ENCODE assay signal across 8 cellular contexts in genomic region chr18:24427484-24427883, GRCh38. TPM values are rescaled to one million over a fixed set of nuclear protein-coding genes. Genes with fewer than 3 reads are reported as not detected.
DNase-seq lines count a peak whose midpoint lies in the region; ATAC-seq and TF ChIP-seq lines count a peak whose summit lies in the region.

No MANE protein-coding gene starts in this region.

- H3K36me3 Mint-ChIP-seq in naive thymus-derived CD8-positive, alpha-beta T cell: peaks cover 12 to 29% (median 19%) of the 10 kb centered on the region in 3 donors

- H3K4me1 Mint-ChIP-seq in naive thymus-derived CD8-positive, alpha-beta T cell: peaks cover 9 to 31% (median 27%) of the 10 kb centered on the region in 4 donors

- peaks cover 17 to 24% (median 21%) of the 10 kb centered on the region in 5 donors for H3K27me3 Mint-ChIP-seq in naive thymus-derived CD8-positive, alpha-beta T cell

- POLR2A ChIA-PET in naive thymus-derived CD8-positive, alpha-beta T cell (lab: Charles Lee): interaction anchor here (1.0 kb wide), 1 partner anchor 14 kb away, joined by 5 read pairs; no protein-coding TSS in a partner anchor

- no peak for ATAC-seq in naive thymus-derived CD8-positive, alpha-beta T cell
- ATAC-seq in HG02642 (IDR thresholded peaks at IDR 0.05; ENCODE audit: poor library complexity, unreplicated experiment) (no peak), GM21619 (IDR thresholded peaks at IDR 0.05; ENCODE audit: unreplicated experiment) (no peak)

- H3K4me3 ChIP-seq in choroid plexus epithelial cell (ENCODE audit: low read depth, low read length): peak overlapping the region; percentile 85

- H3K9me3 Mint-ChIP-seq in naive thymus-derived CD8-positive, alpha-beta T cell: peaks cover 0 to 24% (median 11%) of the 10 kb centered on the region in 9 donors

- no peak for TF ChIP-seq CTCF in choroid plexus epithelial cell (conservative IDR thresholded peaks at IDR 0.05; ENCODE audit: low read depth, low read length)

- H3K27ac Mint-ChIP-seq in naive thymus-derived CD8-positive, alpha-beta T cell: peak overlapping the region in 6 of 10 donors; percentile 79 to 93 (median 90)

- peak overlapping the region; percentile 86 to 94 (median 91) for H3K4me3 Mint-ChIP-seq in naive thymus-derived CD8-positive, alpha-beta T cell

- DNase-seq in ELR (ENCODE audit: low read depth) (peak; percentile 46), NCI-H1105 (lab: John Stamatoyannopoulos, UW) (peak; percentile 34), choroid plexus epithelial cell (ENCODE audit: low read depth) (peak; percentile 55), OCI-M2 (lab: John Stamatoyannopoulos, UW; ENCODE audit: unreplicated experiment) (no peak), NCI-H187 treated with DMSO at 0.1 percent for 48 hours (lab: John Stamatoyannopoulos, UW) (no peak)
- DNase-seq in naive thymus-derived CD8-positive, alpha-beta T cell: no peak

RNA-seq across cellular contexts. Expression of gene IMPACT, which starts 1.0 kb away (rescaled TPM):
- 10 to 100 TPM; 14.6 to 18.5 TPM for total RNA-seq in naive thymus-derived CD8-positive, alpha-beta T cell
- 10 to 100 TPM; 13.5 to 22.5 (median 17.5) TPM for polyA plus RNA-seq in naive thymus-derived CD8-positive, alpha-beta T cell

RNA-seq across cellular contexts. Expression of gene OSBPL1A, which starts 29.9 kb away (rescaled TPM):
- total RNA-seq in naive thymus-derived CD8-positive, alpha-beta T cell: 1 to 10 TPM; 1.7 to 2.4 TPM
- polyA plus RNA-seq in naive thymus-derived CD8-positive, alpha-beta T cell: 1 to 10 TPM; 1.3 to 1.9 (median 1.5) TPM

RNA-seq across cellular contexts. Expression of gene HRH4, which starts 33.0 kb away (rescaled TPM):
- total RNA-seq in naive thymus-derived CD8-positive, alpha-beta T cell: not detected
- polyA plus RNA-seq in naive thymus-derived CD8-positive, alpha-beta T cell: under 1 TPM in 1 of 3 donors, not detected in 2; 0.29 TPM

Comparison
In these comparisons a context has a peak if more than half of its experiments do, and no peak if none do; other contexts are left out.
1. DNase-seq: peak in ELR (single experiment), NCI-H1105 (single experiment) and choroid plexus epithelial cell (single experiment); none in naive thymus-derived CD8-positive, alpha-beta T cell (0 of 10), OCI-M2 (single experiment) and NCI-H187 treated with DMSO at 0.1 percent for 48 hours (single experiment).